Comparison of ENCODE assay signal across 1 cellular context in the genomic region with DNA sequence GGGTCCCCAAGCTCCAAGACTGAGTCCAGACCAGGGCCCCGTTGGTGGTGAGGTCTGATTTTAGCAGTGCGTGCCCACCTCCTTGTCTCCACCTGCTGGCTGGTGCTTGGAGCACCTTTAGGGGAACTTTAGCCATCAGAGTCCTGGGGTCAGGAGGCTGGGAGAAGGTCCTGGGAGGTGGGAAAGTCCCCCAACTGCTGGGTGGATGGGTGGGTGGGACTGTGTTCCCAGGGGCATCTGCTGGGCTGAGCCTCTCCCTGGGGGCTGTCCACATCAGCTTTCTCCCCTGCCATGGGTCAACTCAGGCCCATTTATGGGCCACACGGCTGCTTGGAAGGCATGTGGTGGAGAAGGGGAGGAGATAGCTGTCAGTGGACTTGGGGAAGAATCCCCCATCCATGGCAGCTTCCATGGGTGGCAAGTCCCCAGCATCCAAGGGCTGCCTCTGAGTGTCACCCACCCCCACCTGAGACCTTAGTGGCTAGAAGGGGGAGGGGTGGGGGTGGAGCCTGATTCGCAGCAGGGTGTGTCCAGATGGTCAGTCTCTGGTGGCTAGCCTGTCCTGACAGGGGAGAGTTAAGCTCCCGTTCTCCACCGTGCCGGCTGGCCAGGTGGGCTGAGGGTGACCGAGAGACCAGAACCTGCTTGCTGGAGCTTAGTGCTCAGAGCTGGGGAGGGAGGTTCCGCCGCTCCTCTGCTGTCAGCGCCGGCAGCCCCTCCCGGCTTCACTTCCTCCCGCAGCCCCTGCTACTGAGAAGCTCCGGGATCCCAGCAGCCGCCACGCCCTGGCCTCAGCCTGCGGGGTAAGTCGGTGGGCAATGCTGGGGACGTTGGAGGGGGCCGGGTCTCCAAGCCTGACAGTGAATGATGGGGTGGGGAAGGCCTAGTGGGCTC.
TF ChIP-seq lines count a peak whose summit lies in the region.

A gene with protein sequence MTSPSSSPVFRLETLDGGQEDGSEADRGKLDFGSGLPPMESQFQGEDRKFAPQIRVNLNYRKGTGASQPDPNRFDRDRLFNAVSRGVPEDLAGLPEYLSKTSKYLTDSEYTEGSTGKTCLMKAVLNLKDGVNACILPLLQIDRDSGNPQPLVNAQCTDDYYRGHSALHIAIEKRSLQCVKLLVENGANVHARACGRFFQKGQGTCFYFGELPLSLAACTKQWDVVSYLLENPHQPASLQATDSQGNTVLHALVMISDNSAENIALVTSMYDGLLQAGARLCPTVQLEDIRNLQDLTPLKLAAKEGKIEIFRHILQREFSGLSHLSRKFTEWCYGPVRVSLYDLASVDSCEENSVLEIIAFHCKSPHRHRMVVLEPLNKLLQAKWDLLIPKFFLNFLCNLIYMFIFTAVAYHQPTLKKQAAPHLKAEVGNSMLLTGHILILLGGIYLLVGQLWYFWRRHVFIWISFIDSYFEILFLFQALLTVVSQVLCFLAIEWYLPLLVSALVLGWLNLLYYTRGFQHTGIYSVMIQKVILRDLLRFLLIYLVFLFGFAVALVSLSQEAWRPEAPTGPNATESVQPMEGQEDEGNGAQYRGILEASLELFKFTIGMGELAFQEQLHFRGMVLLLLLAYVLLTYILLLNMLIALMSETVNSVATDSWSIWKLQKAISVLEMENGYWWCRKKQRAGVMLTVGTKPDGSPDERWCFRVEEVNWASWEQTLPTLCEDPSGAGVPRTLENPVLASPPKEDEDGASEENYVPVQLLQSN (plus strand): TSS at position 541 of the 894 bp plus-strand sequence. CDS start 2,098 bp downstream, outside the sequence.

TF ChIP-seq in HepG2, 621 proteins besides CTCF, POLR2A, EP300 and RAD21 (continued from another document and continues in another):
- TF ChIP-seq SAFB2 (CRISPR knock-in tag; IDR thresholded peaks at IDR 0.05; ENCODE audit: borderline replicate concordance, low read depth) (no peak), U2AF1 (optimal IDR thresholded peaks at IDR 0.05; ENCODE audit: low read depth, low read length) (no peak), FLYWCH1 (CRISPR knock-in tag; IDR thresholded peaks at IDR 0.05) (no peak), SOX13 (IDR thresholded peaks at IDR 0.05) (no peak), SOX13 (CRISPR knock-in tag; conservative IDR thresholded peaks at IDR 0.05 in 1 of 2, IDR thresholded peaks at IDR 0.05 in 1 of 2) (peak in 1 of 2 experiments; percentile 4; a peak in 1 of 4 replicates), MAFF (IDR thresholded peaks at IDR 0.05; ENCODE audit: low read depth, low read length) (no peak), KLF11 (CRISPR knock-in tag; IDR thresholded peaks at IDR 0.05) (no peak), ZBTB21 (CRISPR knock-in tag; IDR thresholded peaks at IDR 0.05) (no peak), ZNF282 (IDR thresholded peaks at IDR 0.05; ENCODE audit: partially characterized antibody) (no peak), ZNF101 (CRISPR knock-in tag; IDR thresholded peaks at IDR 0.05; ENCODE audit: borderline replicate concordance, low read depth) (no peak), ZNF567 (CRISPR knock-in tag; IDR thresholded peaks at IDR 0.05; ENCODE audit: borderline replicate concordance) (peak; percentile 80; the same call in 1 of the 2 replicates), ZZZ3 (CRISPR knock-in tag; IDR thresholded peaks at IDR 0.05; ENCODE audit: borderline replicate concordance) (0 out of 2 replicates have a peak, but pooled peaks have one; percentile 22), TAF15 (IDR thresholded peaks at IDR 0.05; ENCODE audit: low read depth, low read length, poor library complexity, severe bottlenecking) (no peak), RBAK (CRISPR knock-in tag; IDR thresholded peaks at IDR 0.05) (no peak), WIZ (CRISPR knock-in tag; IDR thresholded peaks at IDR 0.05) (no peak), RFX3 (CRISPR knock-in tag; IDR thresholded peaks at IDR 0.05) (no peak), ZBTB42 (CRISPR knock-in tag; IDR thresholded peaks at IDR 0.05) (no peak), TSC22D2 (CRISPR knock-in tag; IDR thresholded peaks at IDR 0.05; ENCODE audit: borderline replicate concordance) (0 out of 2 replicates have a peak, but pooled peaks have one; percentile 11), GTF3A (CRISPR knock-in tag; conservative IDR thresholded peaks at IDR 0.05) (no peak), ZIK1 (CRISPR knock-in tag; IDR thresholded peaks at IDR 0.05; ENCODE audit: borderline replicate concordance, low read depth) (peak; percentile 30; the same call in 1 of the 2 replicates), GFI1 (CRISPR knock-in tag; IDR thresholded peaks at IDR 0.05; ENCODE audit: borderline replicate concordance) (no peak), NCOA1 (CRISPR knock-in tag; IDR thresholded peaks at IDR 0.05) (no peak), KLF16 (CRISPR knock-in tag; IDR thresholded peaks at IDR 0.05) (peak in 1 of 2 experiments; percentile 24; a peak in 1 of 4 replicates), SATB2 (CRISPR knock-in tag; IDR thresholded peaks at IDR 0.05) (no peak), RAD51 (IDR thresholded peaks at IDR 0.05; ENCODE audit: borderline replicate concordance) (no peak), PCBP1 (IDR thresholded peaks at IDR 0.05; ENCODE audit: borderline replicate concordance, low read depth, low read length) (no peak), TBX3 (IDR thresholded peaks at IDR 0.05; ENCODE audit: borderline replicate concordance) (no peak), SETDB1 (CRISPR knock-in tag; IDR thresholded peaks at IDR 0.05; ENCODE audit: borderline replicate concordance) (no peak), ETV5 (CRISPR knock-in tag; IDR thresholded peaks at IDR 0.05; ENCODE audit: borderline replicate concordance) (no peak), ZNF839 (CRISPR knock-in tag; IDR thresholded peaks at IDR 0.05; ENCODE audit: borderline replicate concordance) (peak; percentile 23; the same call in 1 of the 2 replicates), KAT7 (CRISPR knock-in tag; IDR thresholded peaks at IDR 0.05; ENCODE audit: borderline replicate concordance) (no peak), ZNF563 (CRISPR knock-in tag; IDR thresholded peaks at IDR 0.05) (no peak)
- TF ChIP-seq, protein P1, sequence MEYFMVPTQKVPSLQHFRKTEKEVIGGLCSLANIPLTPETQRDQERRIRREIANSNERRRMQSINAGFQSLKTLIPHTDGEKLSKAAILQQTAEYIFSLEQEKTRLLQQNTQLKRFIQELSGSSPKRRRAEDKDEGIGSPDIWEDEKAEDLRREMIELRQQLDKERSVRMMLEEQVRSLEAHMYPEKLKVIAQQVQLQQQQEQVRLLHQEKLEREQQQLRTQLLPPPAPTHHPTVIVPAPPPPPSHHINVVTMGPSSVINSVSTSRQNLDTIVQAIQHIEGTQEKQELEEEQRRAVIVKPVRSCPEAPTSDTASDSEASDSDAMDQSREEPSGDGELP (IDR thresholded peaks at IDR 0.05; ENCODE audit: borderline replicate concordance, low read depth): peak; percentile 23; the same call in 1 of the 2 replicates
- TF ChIP-seq, protein P2, sequence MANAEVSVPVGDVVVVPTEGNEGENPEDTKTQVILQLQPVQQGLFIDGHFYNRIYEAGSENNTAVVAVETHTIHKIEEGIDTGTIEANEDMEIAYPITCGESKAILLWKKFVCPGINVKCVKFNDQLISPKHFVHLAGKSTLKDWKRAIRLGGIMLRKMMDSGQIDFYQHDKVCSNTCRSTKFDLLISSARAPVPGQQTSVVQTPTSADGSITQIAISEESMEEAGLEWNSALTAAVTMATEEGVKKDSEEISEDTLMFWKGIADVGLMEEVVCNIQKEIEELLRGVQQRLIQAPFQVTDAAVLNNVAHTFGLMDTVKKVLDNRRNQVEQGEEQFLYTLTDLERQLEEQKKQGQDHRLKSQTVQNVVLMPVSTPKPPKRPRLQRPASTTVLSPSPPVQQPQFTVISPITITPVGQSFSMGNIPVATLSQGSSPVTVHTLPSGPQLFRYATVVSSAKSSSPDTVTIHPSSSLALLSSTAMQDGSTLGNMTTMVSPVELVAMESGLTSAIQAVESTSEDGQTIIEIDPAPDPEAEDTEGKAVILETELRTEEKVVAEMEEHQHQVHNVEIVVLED (CRISPR knock-in tag; IDR thresholded peaks at IDR 0.05; ENCODE audit: borderline replicate concordance): no peak
- TF ChIP-seq, protein P3, sequence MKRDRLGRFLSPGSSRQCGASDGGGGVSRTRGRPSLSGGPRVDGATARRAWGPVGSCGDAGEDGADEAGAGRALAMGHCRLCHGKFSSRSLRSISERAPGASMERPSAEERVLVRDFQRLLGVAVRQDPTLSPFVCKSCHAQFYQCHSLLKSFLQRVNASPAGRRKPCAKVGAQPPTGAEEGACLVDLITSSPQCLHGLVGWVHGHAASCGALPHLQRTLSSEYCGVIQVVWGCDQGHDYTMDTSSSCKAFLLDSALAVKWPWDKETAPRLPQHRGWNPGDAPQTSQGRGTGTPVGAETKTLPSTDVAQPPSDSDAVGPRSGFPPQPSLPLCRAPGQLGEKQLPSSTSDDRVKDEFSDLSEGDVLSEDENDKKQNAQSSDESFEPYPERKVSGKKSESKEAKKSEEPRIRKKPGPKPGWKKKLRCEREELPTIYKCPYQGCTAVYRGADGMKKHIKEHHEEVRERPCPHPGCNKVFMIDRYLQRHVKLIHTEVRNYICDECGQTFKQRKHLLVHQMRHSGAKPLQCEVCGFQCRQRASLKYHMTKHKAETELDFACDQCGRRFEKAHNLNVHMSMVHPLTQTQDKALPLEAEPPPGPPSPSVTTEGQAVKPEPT (CRISPR knock-in tag; IDR thresholded peaks at IDR 0.05; ENCODE audit: low read depth): no peak
- TF ChIP-seq, protein P4, sequence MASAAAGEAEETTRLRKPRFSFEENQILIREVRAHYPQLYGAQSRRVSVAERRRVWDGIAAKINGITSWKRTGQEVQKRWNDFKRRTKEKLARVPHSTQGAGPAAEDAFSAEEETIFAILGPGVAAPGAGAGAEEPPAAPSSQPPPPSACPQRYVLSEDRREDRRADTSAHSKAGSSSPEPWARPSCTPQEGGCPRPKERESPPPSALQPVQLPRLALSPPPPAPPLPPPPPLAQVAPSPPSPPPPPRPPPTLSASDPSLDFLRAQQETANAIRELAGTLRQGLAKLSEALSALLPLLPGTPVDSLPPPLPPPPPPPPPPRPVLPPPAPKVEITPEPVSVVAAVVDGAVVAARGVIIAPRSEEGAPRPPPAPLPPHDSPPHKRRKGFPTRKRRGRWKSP (CRISPR knock-in tag; IDR thresholded peaks at IDR 0.05): no peak
- TF ChIP-seq, protein P5, sequence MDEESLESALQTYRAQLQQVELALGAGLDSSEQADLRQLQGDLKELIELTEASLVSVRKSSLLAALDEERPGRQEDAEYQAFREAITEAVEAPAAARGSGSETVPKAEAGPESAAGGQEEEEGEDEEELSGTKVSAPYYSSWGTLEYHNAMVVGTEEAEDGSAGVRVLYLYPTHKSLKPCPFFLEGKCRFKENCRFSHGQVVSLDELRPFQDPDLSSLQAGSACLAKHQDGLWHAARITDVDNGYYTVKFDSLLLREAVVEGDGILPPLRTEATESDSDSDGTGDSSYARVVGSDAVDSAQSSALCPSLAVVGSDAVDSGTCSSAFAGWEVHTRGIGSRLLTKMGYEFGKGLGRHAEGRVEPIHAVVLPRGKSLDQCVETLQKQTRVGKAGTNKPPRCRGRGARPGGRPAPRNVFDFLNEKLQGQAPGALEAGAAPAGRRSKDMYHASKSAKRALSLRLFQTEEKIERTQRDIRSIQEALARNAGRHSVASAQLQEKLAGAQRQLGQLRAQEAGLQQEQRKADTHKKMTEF (CRISPR knock-in tag; IDR thresholded peaks at IDR 0.05): no peak
- TF ChIP-seq, protein P6, sequence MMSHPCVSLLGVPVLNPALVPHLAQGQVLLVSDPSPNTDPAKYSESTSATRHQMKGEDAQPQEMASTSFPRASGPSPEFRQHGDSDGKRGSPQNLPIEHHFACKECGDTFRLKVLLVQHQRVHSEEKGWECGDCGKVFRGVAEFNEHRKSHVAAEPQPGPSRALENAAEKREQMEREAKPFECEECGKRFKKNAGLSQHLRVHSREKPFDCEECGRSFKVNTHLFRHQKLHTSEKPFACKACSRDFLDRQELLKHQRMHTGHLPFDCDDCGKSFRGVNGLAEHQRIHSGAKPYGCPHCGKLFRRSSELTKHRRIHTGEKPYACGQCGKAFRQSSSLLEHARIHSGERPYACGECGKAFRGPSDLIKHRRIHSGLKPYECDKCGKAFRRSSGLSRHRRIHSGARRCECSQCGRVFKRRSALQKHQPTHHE (CRISPR knock-in tag; IDR thresholded peaks at IDR 0.05; ENCODE audit: borderline replicate concordance): no peak
- TF ChIP-seq, protein P7, sequence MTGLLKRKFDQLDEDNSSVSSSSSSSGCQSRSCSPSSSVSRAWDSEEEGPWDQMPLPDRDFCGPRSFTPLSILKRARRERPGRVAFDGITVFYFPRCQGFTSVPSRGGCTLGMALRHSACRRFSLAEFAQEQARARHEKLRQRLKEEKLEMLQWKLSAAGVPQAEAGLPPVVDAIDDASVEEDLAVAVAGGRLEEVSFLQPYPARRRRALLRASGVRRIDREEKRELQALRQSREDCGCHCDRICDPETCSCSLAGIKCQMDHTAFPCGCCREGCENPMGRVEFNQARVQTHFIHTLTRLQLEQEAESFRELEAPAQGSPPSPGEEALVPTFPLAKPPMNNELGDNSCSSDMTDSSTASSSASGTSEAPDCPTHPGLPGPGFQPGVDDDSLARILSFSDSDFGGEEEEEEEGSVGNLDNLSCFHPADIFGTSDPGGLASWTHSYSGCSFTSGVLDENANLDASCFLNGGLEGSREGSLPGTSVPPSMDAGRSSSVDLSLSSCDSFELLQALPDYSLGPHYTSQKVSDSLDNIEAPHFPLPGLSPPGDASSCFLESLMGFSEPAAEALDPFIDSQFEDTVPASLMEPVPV (CRISPR knock-in tag; IDR thresholded peaks at IDR 0.05): no peak
- TF ChIP-seq, protein P8, sequence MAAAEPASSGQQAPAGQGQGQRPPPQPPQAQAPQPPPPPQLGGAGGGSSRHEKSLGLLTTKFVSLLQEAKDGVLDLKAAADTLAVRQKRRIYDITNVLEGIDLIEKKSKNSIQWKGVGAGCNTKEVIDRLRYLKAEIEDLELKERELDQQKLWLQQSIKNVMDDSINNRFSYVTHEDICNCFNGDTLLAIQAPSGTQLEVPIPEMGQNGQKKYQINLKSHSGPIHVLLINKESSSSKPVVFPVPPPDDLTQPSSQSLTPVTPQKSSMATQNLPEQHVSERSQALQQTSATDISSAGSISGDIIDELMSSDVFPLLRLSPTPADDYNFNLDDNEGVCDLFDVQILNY (CRISPR knock-in tag; conservative IDR thresholded peaks at IDR 0.05): no peak
- TF ChIP-seq, protein P9, sequence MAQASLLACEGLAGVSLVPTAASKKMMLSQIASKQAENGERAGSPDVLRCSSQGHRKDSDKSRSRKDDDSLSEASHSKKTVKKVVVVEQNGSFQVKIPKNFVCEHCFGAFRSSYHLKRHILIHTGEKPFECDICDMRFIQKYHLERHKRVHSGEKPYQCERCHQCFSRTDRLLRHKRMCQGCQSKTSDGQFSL (CRISPR knock-in tag; IDR thresholded peaks at IDR 0.05): no peak
